Comparison of ENCODE assay signal across 7 cellular contexts in genomic region chr5:52988335-52989024, GRCh38. TPM values are rescaled to one million over a fixed set of nuclear protein-coding genes. Genes with fewer than 3 reads are reported as not detected.
DNase-seq lines count a peak whose midpoint lies in the region; ATAC-seq, FAIRE-seq and TF ChIP-seq lines count a peak whose summit lies in the region.

No MANE protein-coding gene starts in this region.

- H3K27me3 Mint-ChIP-seq in GM23338 (ENCODE audit: insufficient read depth, low read depth, poor library complexity), result peaks cover 11% of the 10 kb centered on the region

- no peaks in the 10 kb centered on the region for H3K36me3 Mint-ChIP-seq in GM23338 (ENCODE audit: low read depth)

- H3K9me3 ChIP-seq in RWPE2 (ENCODE audit: severe bottlenecking) (no peaks in the 10 kb centered on the region), esophagus muscularis mucosa (no peaks in the 10 kb centered on the region), neuron (ENCODE audit: low read length) (no peaks in the 10 kb centered on the region)

- H3F3A ChIP-seq in GM23338 (replicated peaks; ENCODE audit: low read depth), result no peaks in the 10 kb centered on the region; the same call in 1 of the 2 replicates

- H3K4me2 ChIP-seq in GM23338, result peak overlapping the region; percentile 87

- TF ChIP-seq CTCF in GM23338 (conservative IDR thresholded peaks at IDR 0.05; ENCODE audit: low read depth in 2 of 2) (no peak), RWPE2 (IDR thresholded peaks at IDR 0.05; ENCODE audit: poor library complexity, severe bottlenecking) (no peak), esophagus muscularis mucosa (IDR thresholded peaks at IDR 0.05) (no peak)

- FAIRE-seq in RCC 7860 (lab: Jason Lieb, UNC), result no peak

- peaks cover 26% of the 10 kb centered on the region for H3K27me3 ChIP-seq in GM23338 (ENCODE audit: insufficient read depth)
- H3K27me3 ChIP-seq in RWPE2 (ENCODE audit: insufficient read depth, poor library complexity, severe bottlenecking), result no peaks in the 10 kb centered on the region
- no peaks in the 10 kb centered on the region for H3K27me3 ChIP-seq in esophagus muscularis mucosa
- peaks cover 8% of the 10 kb centered on the region for H3K27me3 ChIP-seq in neuron (ENCODE audit: insufficient read depth, low read length)

- ATAC-seq in GM23338, result peak; percentile 40
- peak; percentile 2; the same call in 2 of the 3 replicates for ATAC-seq in RWPE2 (ENCODE audit: low read depth)
- ATAC-seq in GM18502 (IDR thresholded peaks at IDR 0.05; ENCODE audit: poor library complexity, unreplicated experiment), result no peak
- no peak for ATAC-seq in HG02981 (IDR thresholded peaks at IDR 0.05; ENCODE audit: unreplicated experiment)

- H4K20me1 ChIP-seq in GM23338 (replicated peaks; ENCODE audit: insufficient read depth), result no peaks in the 10 kb centered on the region

- peak overlapping the region; percentile 88 for H3K4me3 ChIP-seq in GM23338
- H3K4me3 ChIP-seq in RWPE2 (ENCODE audit: severe bottlenecking), result peak overlapping the region; percentile 65
- peak overlapping the region; percentile 67 to 80 (median 72) for H3K4me3 ChIP-seq in esophagus muscularis mucosa
- H3K4me3 ChIP-seq in neuron (ENCODE audit: low read length), result peak overlapping the region; percentile 92

- H2AFZ ChIP-seq in GM23338, result peak overlapping the region; percentile 94
- peak overlapping the region; percentile 97 for H2AFZ ChIP-seq in neuron (ENCODE audit: low read depth, low read length)

- H3K9me2 ChIP-seq in GM23338 (ENCODE audit: insufficient read depth), result no peaks in the 10 kb centered on the region

- H3K9me3 Mint-ChIP-seq in GM23338, result no peaks in the 10 kb centered on the region

- H3K4me1 Mint-ChIP-seq in GM23338, result peaks cover 15% of the 10 kb centered on the region

- H3K27ac ChIP-seq in GM23338 (ENCODE audit: low read depth) (no peak overlapping the region), RWPE2 (ENCODE audit: poor library complexity, severe bottlenecking) (peak overlapping the region; percentile 94), esophagus muscularis mucosa (replicated peaks in 1 of 4) (peak overlapping the region; percentile 55 to 82 (median 75))

- DNase-seq in GM23338 (ENCODE audit: low spot score) (peak; percentile 25), RWPE2 (ENCODE audit: low spot score) (no peak), esophagus muscularis mucosa (ENCODE audit: extremely low spot score) (no peak), RCC 7860 (ENCODE audit: low spot score) (no peak)

- H3K27ac Mint-ChIP-seq in GM23338, result no peak overlapping the region

- 25% methylated on average over 9 of the region's 16 CpGs for WGBS in esophagus muscularis mucosa

- no peaks in the 10 kb centered on the region for H3K79me2 ChIP-seq in GM23338 (replicated peaks; ENCODE audit: insufficient read depth)

- peak overlapping the region; percentile 64 for H3K4me3 Mint-ChIP-seq in GM23338

- intact Hi-C loops in esophagus muscularis mucosa (cut with DNase I), result no loop called here

- no peak for TF ChIP-seq EP300 in esophagus muscularis mucosa (IDR thresholded peaks at IDR 0.05)

- no peaks in the 10 kb centered on the region for H3K36me3 ChIP-seq in GM23338 (ENCODE audit: insufficient read depth)
- H3K36me3 ChIP-seq in RWPE2 (ENCODE audit: low read depth), result peaks cover 24% of the 10 kb centered on the region
- H3K36me3 ChIP-seq in esophagus muscularis mucosa, result no peaks in the 10 kb centered on the region
- no peaks in the 10 kb centered on the region for H3K36me3 ChIP-seq in neuron (ENCODE audit: insufficient read depth, low read length)

- H3K4me1 ChIP-seq in GM23338 (ENCODE audit: insufficient read depth) (peaks cover 9% of the 10 kb centered on the region), RWPE2 (ENCODE audit: insufficient read depth, poor library complexity, severe bottlenecking) (peaks cover 60% of the 10 kb centered on the region), esophagus muscularis mucosa (peaks cover 15 to 42% (median 36%) of the 10 kb centered on the region in 4 donors), neuron (ENCODE audit: insufficient read depth, low read length) (peaks cover 8% of the 10 kb centered on the region)

- no peak for TF ChIP-seq POLR2A in esophagus muscularis mucosa (IDR thresholded peaks at IDR 0.05; ENCODE audit: low read depth)

TF ChIP-seq in GM23338, 12 proteins besides CTCF, POLR2A, EP300 and RAD21 (continues in another document):
- TF ChIP-seq EZH2phosphoT487 (IDR thresholded peaks at IDR 0.05; ENCODE audit: unreplicated experiment) (no peak), ZNF462 (CRISPR knock-in tag; IDR thresholded peaks at IDR 0.05) (no peak), ZNF331 (CRISPR knock-in tag; IDR thresholded peaks at IDR 0.05; ENCODE audit: low read depth) (no peak), ZNF114 (CRISPR knock-in tag; IDR thresholded peaks at IDR 0.05) (no peak), JUNB (IDR thresholded peaks at IDR 0.05; ENCODE audit: unreplicated experiment) (no peak), NANOG (IDR thresholded peaks at IDR 0.05; ENCODE audit: borderline replicate concordance) (no peak), EZH2 (IDR thresholded peaks at IDR 0.05; ENCODE audit: low read depth, unreplicated experiment) (no peak), STAT1 (IDR thresholded peaks at IDR 0.05; ENCODE audit: unreplicated experiment) (no peak), ETS1 (IDR thresholded peaks at IDR 0.05) (no peak), POLR2AphosphoS5 (IDR thresholded peaks at IDR 0.05; ENCODE audit: low read depth) (no peak)

RNA-seq across cellular contexts. Expression of gene ITGA2, which starts 0.7 kb away (rescaled TPM):
- total RNA-seq in GM23338 (2014; rRNA removed; shearing (Covaris generic)), result 6.2 and 7.1 TPM in 2 replicates
- 1.9 and 2.6 TPM in 2 replicates for polyA plus RNA-seq in GM23338 (2016; fragmentation: Nextera tagmentation; extraction: Ambion mirVana)
- 1 to 10 TPM; 5.0 to 9.6 (median 7.8) TPM for total RNA-seq in esophagus muscularis mucosa

Comparison
In these comparisons a context has a peak if more than half of its experiments do, and no peak if none do; other contexts are left out.
1. ATAC-seq: peak in GM23338 (single experiment) and RWPE2 (single experiment); none in GM18502 (single experiment) and HG02981 (single experiment).
2. Peak in every context shown above with its lines, with median percentiles within 50 percentile points of each other: H3K4me3 ChIP-seq.